1 cellular context compared by ENCODE assay signal in genomic region chr7:94195201-94195600, GRCh38.
TF ChIP-seq lines count a peak whose summit lies in the region.

No MANE protein-coding gene starts in this region.

TF ChIP-seq in HCT116, 20 proteins besides CTCF, POLR2A, EP300 and RAD21 (continued from another document):
- TF ChIP-seq, protein P1, sequence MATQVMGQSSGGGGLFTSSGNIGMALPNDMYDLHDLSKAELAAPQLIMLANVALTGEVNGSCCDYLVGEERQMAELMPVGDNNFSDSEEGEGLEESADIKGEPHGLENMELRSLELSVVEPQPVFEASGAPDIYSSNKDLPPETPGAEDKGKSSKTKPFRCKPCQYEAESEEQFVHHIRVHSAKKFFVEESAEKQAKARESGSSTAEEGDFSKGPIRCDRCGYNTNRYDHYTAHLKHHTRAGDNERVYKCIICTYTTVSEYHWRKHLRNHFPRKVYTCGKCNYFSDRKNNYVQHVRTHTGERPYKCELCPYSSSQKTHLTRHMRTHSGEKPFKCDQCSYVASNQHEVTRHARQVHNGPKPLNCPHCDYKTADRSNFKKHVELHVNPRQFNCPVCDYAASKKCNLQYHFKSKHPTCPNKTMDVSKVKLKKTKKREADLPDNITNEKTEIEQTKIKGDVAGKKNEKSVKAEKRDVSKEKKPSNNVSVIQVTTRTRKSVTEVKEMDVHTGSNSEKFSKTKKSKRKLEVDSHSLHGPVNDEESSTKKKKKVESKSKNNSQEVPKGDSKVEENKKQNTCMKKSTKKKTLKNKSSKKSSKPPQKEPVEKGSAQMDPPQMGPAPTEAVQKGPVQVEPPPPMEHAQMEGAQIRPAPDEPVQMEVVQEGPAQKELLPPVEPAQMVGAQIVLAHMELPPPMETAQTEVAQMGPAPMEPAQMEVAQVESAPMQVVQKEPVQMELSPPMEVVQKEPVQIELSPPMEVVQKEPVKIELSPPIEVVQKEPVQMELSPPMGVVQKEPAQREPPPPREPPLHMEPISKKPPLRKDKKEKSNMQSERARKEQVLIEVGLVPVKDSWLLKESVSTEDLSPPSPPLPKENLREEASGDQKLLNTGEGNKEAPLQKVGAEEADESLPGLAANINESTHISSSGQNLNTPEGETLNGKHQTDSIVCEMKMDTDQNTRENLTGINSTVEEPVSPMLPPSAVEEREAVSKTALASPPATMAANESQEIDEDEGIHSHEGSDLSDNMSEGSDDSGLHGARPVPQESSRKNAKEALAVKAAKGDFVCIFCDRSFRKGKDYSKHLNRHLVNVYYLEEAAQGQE (IDR thresholded peaks at IDR 0.05; ENCODE audit: low read depth) = no peak
- TF ChIP-seq EZH2 (IDR thresholded peaks at IDR 0.05) (no peak), JUND (IDR thresholded peaks at IDR 0.05) (no peak), EZH2phosphoT487 (IDR thresholded peaks at IDR 0.05; ENCODE audit: borderline replicate concordance) (no peak), CBX3 (IDR thresholded peaks at IDR 0.05; ENCODE audit: low read depth) (no peak), ZNF274 (IDR thresholded peaks at IDR 0.05; ENCODE audit: low read depth, low read length) (no peak)
